In the genomic region with DNA sequence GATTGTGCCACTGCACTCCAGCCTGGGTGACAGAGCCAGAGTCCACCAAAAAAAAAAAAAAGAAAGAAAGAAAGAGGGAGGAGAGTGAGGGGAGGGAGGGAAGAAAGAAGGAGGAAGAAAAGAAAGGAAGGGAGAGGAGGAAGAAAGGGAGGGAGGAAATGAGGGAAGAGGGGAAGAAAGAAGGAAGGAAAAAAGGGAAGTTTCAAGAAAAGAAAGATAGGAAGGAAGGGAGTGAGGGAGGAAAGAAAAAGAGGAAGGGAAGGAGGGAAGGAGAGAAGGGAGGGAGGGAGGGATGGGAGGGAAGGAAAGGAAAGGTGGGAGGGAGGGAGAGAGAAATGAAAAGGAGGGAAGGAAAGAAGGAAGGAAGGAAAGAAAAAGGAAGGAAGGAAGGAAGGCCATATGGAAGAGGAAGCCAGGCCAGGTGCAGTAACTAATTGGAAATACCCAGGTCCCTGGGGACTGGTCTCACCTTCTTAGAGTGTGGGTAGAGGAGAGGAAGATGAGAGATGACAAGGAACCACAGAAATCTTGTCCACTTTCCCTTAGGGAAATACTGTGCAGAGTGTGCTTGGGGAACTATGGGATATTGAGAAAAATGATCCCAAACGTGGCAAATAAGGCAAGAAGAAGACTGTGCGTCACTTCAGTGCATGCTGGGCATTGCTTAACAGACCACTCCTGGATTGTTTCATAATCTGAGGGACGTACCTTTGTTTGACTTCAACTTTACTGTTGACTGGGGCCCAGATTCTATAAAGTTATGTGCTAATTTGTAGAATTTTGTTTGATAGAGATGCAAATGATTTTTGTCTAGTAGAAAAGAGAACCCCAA, we compare ENCODE assay signal across 19 cellular contexts. TPM values are rescaled to one million over a fixed set of nuclear protein-coding genes. Genes with fewer than 3 reads are reported as not detected.
A peak's percentile ranks its signal among the peaks of the same experiment; 100 is the strongest.
DNase-seq lines count a peak whose midpoint lies in the region; ATAC-seq and TF ChIP-seq lines count a peak whose summit lies in the region.
"Had no signal": no experiment of that assay in that cellular context is flagged by ENCODE, and none has a peak within 500 bp of the region (broad histone marks: within the 10 kb centered on the region; RNA-seq: fewer than 3 reads in every experiment).

No MANE protein-coding gene starts in this region.

- H4K20me1 ChIP-seq in PC-3 (ENCODE audit: low read length) = no peaks in the 10 kb centered on the region

- H3K27me3 ChIP-seq in upper lobe of right lung = no peaks in the 10 kb centered on the region
- H3K27me3 ChIP-seq in PC-3 (ENCODE audit: low read length) = no peaks in the 10 kb centered on the region
- H3K27me3 ChIP-seq in prostate gland (replicated peaks; ENCODE audit: insufficient read depth) = no peaks in the 10 kb centered on the region

- DNase-seq in NCI-H82 (lab: John Stamatoyannopoulos, UW) (peak; percentile 13), NCI-H82 treated with DMSO at 0.1 percent for 48 hours (lab: John Stamatoyannopoulos, UW; ENCODE audit: unreplicated experiment) (no peak), left lobe of liver (ENCODE audit: low spot score) (no peak), upper lobe of right lung (no peak), PC-3 (no peak), NCI-H526 treated with DMSO at 0.1 percent for 48 hours (lab: John Stamatoyannopoulos, UW) (no peak), prostate gland (ENCODE audit: low spot score) (no peak)
- DNase-seq: COR-L47; MV-4-11; NCI-H1417 treated with DMSO at 0.1 percent for 48 hours; NCI-H2081; NCI-H524; NK-92 treated with Interleukin-12 subunit alpha and Interleukin-12 subunit beta, amount 100 ng/mL, for 24 hours; T-cell had no signal

- POLR2A ChIA-PET in PC-3 (lab: Charles Lee; ENCODE audit: unreplicated experiment) = no interaction called here

- 43% methylated on average over 3 of the region's 3 CpGs for WGBS in prostate gland

- no peaks in the 10 kb centered on the region for H3K79me2 ChIP-seq in PC-3 (ENCODE audit: low read length)

- H3K4me2 ChIP-seq in PC-3 (ENCODE audit: low read length) = no peak overlapping the region

- no peak overlapping the region for H3K27ac ChIP-seq in upper lobe of right lung
- H3K27ac ChIP-seq in PC-3 (ENCODE audit: low read length) = no peak overlapping the region
- no peak overlapping the region for H3K27ac ChIP-seq in prostate gland
- H3K27ac ChIP-seq: 22Rv1, C4-2B, SK-N-MC had no signal

- no TSS peak for BruUV-seq in PC-3 (replicated peaks; lab: Mats Ljungman, UMichigan)

- no peaks in the 10 kb centered on the region for H3F3A ChIP-seq in PC-3 (ENCODE audit: low read length, unreplicated experiment)

- CTCF ChIA-PET in PC-3 (lab: Charles Lee) = no interaction called here

- H3K36me3 ChIP-seq in upper lobe of right lung (no peaks in the 10 kb centered on the region), PC-3 (ENCODE audit: low read depth, low read length) (no peaks in the 10 kb centered on the region), prostate gland (no peaks in the 10 kb centered on the region)

- H3K9me3 ChIP-seq in upper lobe of right lung (no peaks in the 10 kb centered on the region), PC-3 (ENCODE audit: low read length) (no peaks in the 10 kb centered on the region), prostate gland (no peaks in the 10 kb centered on the region)

- H3K9me2 ChIP-seq in PC-3 (replicated peaks; ENCODE audit: low read length) = no peaks in the 10 kb centered on the region

- no peak for TF ChIP-seq CTCF in upper lobe of right lung (IDR thresholded peaks at IDR 0.05)
- no peak for TF ChIP-seq CTCF in PC-3 (conservative IDR thresholded peaks at IDR 0.05; ENCODE audit: low read depth, low read length)
- TF ChIP-seq CTCF in prostate gland (IDR thresholded peaks at IDR 0.05) = no peak

- ATAC-seq in HG02759 (IDR thresholded peaks at IDR 0.05; ENCODE audit: unreplicated experiment) = peak; percentile 36
- ATAC-seq in left lobe of liver = peak; percentile 75
- ATAC-seq in upper lobe of right lung = peak; percentile 66
- no peak for ATAC-seq in PC-3
- ATAC-seq: Right ventricle myocardium inferior, T-cell had no signal

- TF ChIP-seq POLR2A in prostate gland (IDR thresholded peaks at IDR 0.05) = no peak

- H2AFZ ChIP-seq in PC-3 (ENCODE audit: low read length) = no peak overlapping the region

- H3K4me1 ChIP-seq in upper lobe of right lung (no peaks in the 10 kb centered on the region), PC-3 (ENCODE audit: insufficient read depth, low read length) (no peaks in the 10 kb centered on the region; the same call in 1 of the 2 replicates), prostate gland (replicated peaks) (no peaks in the 10 kb centered on the region)

- H3K4me3 ChIP-seq in upper lobe of right lung (no peak overlapping the region), PC-3 (ENCODE audit: low read length) (no peak overlapping the region), prostate gland (no peak overlapping the region)
- H3K4me3 ChIP-seq: SK-N-MC had no signal

- intact Hi-C loops in upper lobe of right lung (cut with DNase I) = no loop called here
- intact Hi-C loops in PC-3 (cut with micrococcal nuclease) = no loop called here
- intact Hi-C loops in prostate gland (cut with DNase I) = no loop called here

- no peak overlapping the region for H3K9ac ChIP-seq in PC-3 (ENCODE audit: low read length)

RNA-seq across cellular contexts. Expression of a gene that starts 15.1 kb away (rescaled TPM):
- 25.6 TPM for total RNA-seq in left lobe of liver
- 69.0 TPM for total RNA-seq in upper lobe of right lung
- 14.2 and 17.7 TPM in 2 replicates for total RNA-seq in PC-3 (2014; rRNA removed)
- total RNA-seq in prostate gland = 10 to 100 TPM; 27.8 to 65.0 TPM
